ENCODE assay signal across 1 cellular context in genomic region chr4:69156913-69157312, GRCh38.
TF ChIP-seq lines count a peak whose summit lies in the region.

No MANE protein-coding gene starts in this region.

TF ChIP-seq in HepG2, 621 proteins besides CTCF, POLR2A, EP300 and RAD21 (continued from another document):
- peak; percentile 34 for TF ChIP-seq STAG1 (CRISPR knock-in tag; IDR thresholded peaks at IDR 0.05)
- TF ChIP-seq TGIF2 (CRISPR knock-in tag; IDR thresholded peaks at IDR 0.05): no peak
- TF ChIP-seq POGZ (CRISPR knock-in tag; IDR thresholded peaks at IDR 0.05): 0 out of 2 replicates have a peak, but pooled peaks have one; percentile 17
